Comparison of ENCODE assay signal across 11 cellular contexts in genomic region chr1:39076127-39076798, GRCh38. TPM values are rescaled to one million over a fixed set of nuclear protein-coding genes. Genes with fewer than 3 reads are reported as not detected.
A peak's percentile ranks its signal among the peaks of the same experiment; 100 is the strongest.
DNase-seq lines count a peak whose midpoint lies in the region; ATAC-seq and TF ChIP-seq lines count a peak whose summit lies in the region.
"Had no signal": no experiment of that assay in that cellular context is flagged by ENCODE, and none has a peak within 500 bp of the region (broad histone marks: within the 10 kb centered on the region; RNA-seq: fewer than 3 reads in every experiment).

No MANE protein-coding gene starts in this region.

- peak overlapping the region; percentile 39 to 40 for H3K27ac ChIP-seq in ascending aorta

- H3K4me1 ChIP-seq in ascending aorta: peaks cover 3 to 10% of the 10 kb centered on the region in 2 donors

- no peak for ATAC-seq in GM19395 (IDR thresholded peaks at IDR 0.05; ENCODE audit: unreplicated experiment)
- no peak for ATAC-seq in HG02610 (IDR thresholded peaks at IDR 0.05; ENCODE audit: unreplicated experiment)

- no peak overlapping the region for H3K4me3 ChIP-seq in ascending aorta

- H3K36me3 ChIP-seq in ascending aorta: no peaks in the 10 kb centered on the region

- intact Hi-C loops in ascending aorta (cut with DNase I) (no loop called here), head of caudate nucleus (cut with DNase I) (no loop called here), posterior vena cava (cut with DNase I) (no loop called here)

- DNase-seq in EH (ENCODE audit: low read depth): peak; percentile 56
- DNase-seq in ascending aorta (ENCODE audit: low spot score in 2 of 2): peak in 1 of 2 donors; percentile 81
- DNase-seq in head of caudate nucleus: peak in 31 of 42 donors; percentile 17 to 78 (median 50)
- peak; percentile 94 for DNase-seq in posterior vena cava (ENCODE audit: low spot score)
- DNase-seq in SHP77 treated with DMSO at 0.1 percent for 48 hours (lab: John Stamatoyannopoulos, UW): no peak
- DNase-seq in NCI-H524 treated with DMSO at 0.1 percent for 48 hours (lab: John Stamatoyannopoulos, UW): no peak
- DNase-seq: activated B cell treated with CpG ODN at 0.5 μM for 24 hours, immature natural killer cell, NCI-H82 had no signal

- no peaks in the 10 kb centered on the region for H3K27me3 ChIP-seq in ascending aorta

- no peaks in the 10 kb centered on the region for H3K9me3 ChIP-seq in ascending aorta

- TF ChIP-seq CTCF in ascending aorta (IDR thresholded peaks at IDR 0.05): no peak

RNA-seq across cellular contexts. Expression of gene NDUFS5, which starts 50.1 kb away (rescaled TPM):
- total RNA-seq in ascending aorta: 194 TPM
- 100 to 1,000 TPM; 203 to 208 TPM for total RNA-seq in posterior vena cava

Comparison
In these comparisons a context has a peak if more than half of its experiments do, and no peak if none do; other contexts are left out.
1. DNase-seq: peak in EH (single experiment), head of caudate nucleus (31 of 42) and posterior vena cava (single experiment); none in SHP77 treated with DMSO at 0.1 percent for 48 hours (single experiment) and NCI-H524 treated with DMSO at 0.1 percent for 48 hours (single experiment).